ENCODE assay signal across 7 cellular contexts in the genomic region with DNA sequence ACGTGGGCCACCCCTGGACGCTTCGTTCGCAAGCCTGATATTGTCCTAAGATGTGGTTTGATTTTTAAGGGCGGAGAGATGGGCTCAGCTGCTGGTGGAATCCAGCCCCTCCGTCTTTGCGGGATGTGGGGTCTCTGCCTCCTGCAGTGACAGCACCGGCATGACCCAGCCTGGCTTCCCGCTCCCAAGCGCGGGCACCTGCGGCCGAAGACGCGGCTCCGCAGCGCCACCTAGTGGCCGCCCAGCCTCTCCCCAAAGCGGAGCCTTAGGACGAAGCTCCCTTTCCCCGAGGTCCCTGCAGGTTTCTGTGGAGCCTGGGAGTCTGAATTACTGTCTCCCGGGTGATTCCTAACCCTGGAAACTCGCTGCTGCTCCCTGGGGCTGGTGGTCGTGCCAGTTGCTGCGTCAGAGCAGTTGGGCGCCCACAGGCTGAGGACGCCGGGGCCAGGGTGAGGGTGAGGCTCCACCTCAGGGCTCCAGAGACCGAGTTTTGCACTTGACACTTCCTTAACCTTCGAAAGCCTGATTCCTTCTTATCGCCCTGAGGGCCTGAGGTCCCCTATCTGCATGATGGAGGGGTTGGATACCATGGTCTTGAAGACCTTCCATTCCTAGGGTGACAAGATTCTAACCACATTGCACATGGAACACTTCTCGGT.
DNase-seq lines count a peak whose midpoint lies in the region; ATAC-seq and TF ChIP-seq lines count a peak whose summit lies in the region.

No MANE protein-coding gene starts in this region.

- H3K27me3 ChIP-seq in MG63, result no peaks in the 10 kb centered on the region

- TF ChIP-seq CTCF in GM10266 (IDR thresholded peaks at IDR 0.05; ENCODE audit: control insufficient read depth, insufficient read depth, low read depth, missing control alignments), result peak; percentile 89

- ATAC-seq in GM21786 (IDR thresholded peaks at IDR 0.05; ENCODE audit: unreplicated experiment), result peak; percentile 71

- H3K4me3 ChIP-seq in MG63, result no peak overlapping the region

- DNase-seq in GM10266 (ENCODE audit: extremely low spot score) (peak; percentile 70), MG63 (peak; percentile 28), cerebellum (ENCODE audit: low spot score) (peak; percentile 55), lung microvascular endothelial cell (ENCODE audit: low read depth in 2 of 2) (peak; percentile 48 to 64)
- DNase-seq in activated CD4-positive, alpha-beta T cell treated with anti-CD3 and anti-CD28 coated beads for 1 hour, result peak; percentile 54
- DNase-seq in stimulated activated CD8-positive, alpha-beta memory T cell treated with anti-CD3 and anti-CD28 coated beads, Interleukin-4, amount 100 ng/mL, for 48 hours, result peak; percentile 82

- H3K36me3 ChIP-seq in MG63, result no peaks in the 10 kb centered on the region

- no peaks in the 10 kb centered on the region for H3K9me3 ChIP-seq in MG63

Comparison
In these comparisons a context has a peak if more than half of its experiments do, and no peak if none do; other contexts are left out.
1. DNase-seq: peak in every context shown above with its lines; median percentile 82 in stimulated activated CD8-positive, alpha-beta memory T cell treated with anti-CD3 and anti-CD28 coated beads, Interleukin-4, amount 100 ng/mL, for 48 hours; 70 in GM10266; 56 in lung microvascular endothelial cell; 55 in cerebellum; 54 in activated CD4-positive, alpha-beta T cell treated with anti-CD3 and anti-CD28 coated beads for 1 hour; 28 in MG63.